ENCODE assay signal across 2 cellular contexts in the genomic region with DNA sequence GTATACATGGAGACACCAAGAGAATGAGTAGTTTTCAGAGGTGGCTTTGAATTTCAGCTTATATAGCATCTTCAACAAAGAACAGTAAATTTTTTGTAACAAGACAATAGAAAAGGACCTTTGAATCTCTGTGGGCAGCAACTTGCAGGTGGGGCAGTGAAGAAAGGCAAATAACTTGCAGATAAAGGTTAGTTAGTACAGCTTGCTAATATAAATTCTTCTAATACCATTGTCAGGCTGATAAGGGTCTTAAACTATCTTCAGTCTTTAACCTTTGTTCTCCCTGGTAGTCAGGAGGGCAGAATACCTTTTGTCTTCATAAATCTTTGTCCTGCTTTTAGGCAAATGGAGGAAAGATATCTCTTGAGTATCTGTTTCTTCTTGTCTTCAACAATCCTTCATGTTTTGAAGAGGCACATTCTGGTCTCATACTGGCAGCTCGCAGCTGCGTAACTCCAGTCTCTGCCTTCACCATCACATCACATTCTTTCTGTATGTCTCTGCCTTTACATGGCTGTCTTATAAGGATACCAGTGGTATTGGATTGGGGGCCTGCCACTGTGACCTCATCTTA.
TF ChIP-seq lines count a peak whose summit lies in the region.

No MANE protein-coding gene starts in this region.

TF ChIP-seq in H1, 55 proteins besides CTCF, POLR2A, EP300 and RAD21:
- no peak for TF ChIP-seq CBX5 (IDR thresholded peaks at IDR 0.05; ENCODE audit: low read depth, low read length)
- TF ChIP-seq SP2 (IDR thresholded peaks at IDR 0.05; ENCODE audit: low read length) = no peak
- TF ChIP-seq JUND (IDR thresholded peaks at IDR 0.05; ENCODE audit: low read length) = no peak
- no peak for TF ChIP-seq CTBP2 (IDR thresholded peaks at IDR 0.05; ENCODE audit: borderline replicate concordance, insufficient read depth, insufficient read length, low read length)
- no peak for TF ChIP-seq KDM4A (IDR thresholded peaks at IDR 0.05; ENCODE audit: low read depth, low read length, severe bottlenecking)
- TF ChIP-seq SRF (IDR thresholded peaks at IDR 0.05; ENCODE audit: low read depth, low read length) = no peak
- no peak for TF ChIP-seq CEBPB (IDR thresholded peaks at IDR 0.05; ENCODE audit: low read depth, low read length)
- no peak for TF ChIP-seq TAF7 (optimal IDR thresholded peaks at IDR 0.05; ENCODE audit: borderline replicate concordance, low read depth, low read length)
- TF ChIP-seq SIX5 (IDR thresholded peaks at IDR 0.05; ENCODE audit: low read depth, low read length) = no peak
- TF ChIP-seq ZNF274 (IDR thresholded peaks at IDR 0.05; ENCODE audit: borderline replicate concordance, extremely low read depth, low read length) = no peak
- no peak for TF ChIP-seq RXRA (IDR thresholded peaks at IDR 0.05; ENCODE audit: insufficient read depth, low read depth, low read length)
- TF ChIP-seq RFX5 (IDR thresholded peaks at IDR 0.05; ENCODE audit: borderline replicate concordance, low read depth, low read length) = no peak
- TF ChIP-seq ATF3 (IDR thresholded peaks at IDR 0.05; ENCODE audit: insufficient read depth, low read depth, low read length) = no peak
- no peak for TF ChIP-seq ATF2 (IDR thresholded peaks at IDR 0.05; ENCODE audit: low read length)
- no peak for TF ChIP-seq MAX (IDR thresholded peaks at IDR 0.05)
- no peak for TF ChIP-seq CREB1 (IDR thresholded peaks at IDR 0.05)

TF ChIP-seq in GM12891, 5 proteins besides CTCF, POLR2A, EP300 and RAD21:
- TF ChIP-seq SPI1 (IDR thresholded peaks at IDR 0.05; ENCODE audit: low read depth, low read length) (no peak), POU2F2 (IDR thresholded peaks at IDR 0.05; ENCODE audit: low read depth, low read length) (no peak), PAX5 (IDR thresholded peaks at IDR 0.05; ENCODE audit: insufficient read depth, low read length, severe bottlenecking) (no peak), TAF1 (IDR thresholded peaks at IDR 0.05; ENCODE audit: low read depth, low read length) (no peak), POLR2AphosphoS5 (IDR thresholded peaks at IDR 0.05; ENCODE audit: low read depth, low read length) (no peak)
